Comparison of ENCODE assay signal across 8 cellular contexts in the genomic region with DNA sequence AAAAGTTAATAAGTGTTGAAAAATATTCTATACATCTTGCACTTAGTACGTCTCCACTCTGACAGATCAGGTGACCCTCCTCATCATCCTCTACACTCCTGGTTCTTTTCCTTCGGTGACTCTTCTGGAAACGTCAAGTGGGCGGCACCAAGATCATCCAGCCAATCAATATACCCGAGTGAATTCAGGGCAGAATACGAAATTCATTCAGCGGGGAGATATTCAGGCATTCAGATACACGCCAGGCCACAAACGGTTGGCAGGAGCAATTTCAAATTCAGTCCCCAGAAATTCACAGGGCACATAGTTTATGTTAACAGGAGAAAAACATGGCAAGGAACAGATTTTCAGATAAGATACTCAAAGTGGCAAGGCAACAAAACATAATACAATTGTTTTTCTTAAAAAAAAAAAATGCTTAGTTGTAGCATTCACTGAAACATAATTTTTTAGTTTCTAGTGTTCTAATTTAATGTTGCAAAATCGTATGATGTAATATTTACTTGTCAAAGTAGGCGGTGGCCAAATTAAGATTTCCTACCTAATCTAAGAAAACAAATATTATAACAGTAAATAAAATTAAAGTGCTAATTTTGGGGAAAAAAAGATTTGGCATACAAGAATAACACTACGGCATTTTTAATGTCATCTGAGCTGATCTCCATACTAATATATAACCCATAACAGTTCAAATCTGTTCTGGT. TPM values are rescaled to one million over a fixed set of nuclear protein-coding genes. Genes with fewer than 3 reads are reported as not detected.
DNase-seq lines count a peak whose midpoint lies in the region; ATAC-seq and TF ChIP-seq lines count a peak whose summit lies in the region.

No MANE protein-coding gene starts in this region.

- H3K9me3 ChIP-seq in DOHH2 (ENCODE audit: control insufficient read depth, insufficient read depth, low read length) (no peaks in the 10 kb centered on the region), gastroesophageal sphincter (no peaks in the 10 kb centered on the region)

- TF ChIP-seq POLR2A in gastroesophageal sphincter (IDR thresholded peaks at IDR 0.05): no peak

- ATAC-seq in gastroesophageal sphincter: no peak
- ATAC-seq in GM19395 (IDR thresholded peaks at IDR 0.05; ENCODE audit: unreplicated experiment): no peak

- H3K4me1 ChIP-seq in DOHH2 (ENCODE audit: control insufficient read depth, low read length) (peaks cover 21% of the 10 kb centered on the region), gastroesophageal sphincter (peaks cover 14 to 64% (median 20%) of the 10 kb centered on the region in 3 donors)

- H3K4me3 ChIP-seq in DOHH2 (ENCODE audit: low read length): no peak overlapping the region
- peak overlapping the region; percentile 60 to 94 for H3K4me3 ChIP-seq in gastroesophageal sphincter

- 7 to 8% methylated on average over 9 to 12 of the region's 12 CpGs for WGBS in gastroesophageal sphincter (ENCODE audit: low coverage in 1 of 2), 2 donors

- peak; percentile 50 to 58 for DNase-seq in activated T-cell treated with anti-CD3 and anti-CD28 coated beads, Interleukin-2, amount 50 U/mL, for 48 hours
- DNase-seq in renal cortical epithelial cell (ENCODE audit: low read depth) (peak; percentile 19), NCI-H2196 treated with DMSO at 0.1 percent for 48 hours (lab: John Stamatoyannopoulos, UW; ENCODE audit: unreplicated experiment) (no peak), HCEC 1CT (no peak), NCI-H510A treated with DMSO at 0.1 percent for 48 hours (lab: John Stamatoyannopoulos, UW) (no peak)

- peaks cover 85% of the 10 kb centered on the region for H3K79me2 ChIP-seq in DOHH2 (ENCODE audit: control insufficient read depth, low read length)

- H3K27ac ChIP-seq in DOHH2 (ENCODE audit: low read depth, low read length): no peak overlapping the region
- peak overlapping the region in 3 of 4 donors; percentile 47 to 100 (median 99) for H3K27ac ChIP-seq in gastroesophageal sphincter

- TF ChIP-seq EP300 in gastroesophageal sphincter (IDR thresholded peaks at IDR 0.05): no peak

- H3K36me3 ChIP-seq in DOHH2 (ENCODE audit: control insufficient read depth, low read length) (peaks cover 90% of the 10 kb centered on the region), gastroesophageal sphincter (peaks cover 25 to 51% of the 10 kb centered on the region in 2 donors)

- TF ChIP-seq CTCF in DOHH2 (IDR thresholded peaks at IDR 0.05; ENCODE audit: low read depth, low read length, poor library complexity, severe bottlenecking) (no peak), gastroesophageal sphincter (IDR thresholded peaks at IDR 0.05) (no peak)

- H3K27me3 ChIP-seq in DOHH2 (ENCODE audit: control insufficient read depth, low read length) (no peaks in the 10 kb centered on the region), gastroesophageal sphincter (no peaks in the 10 kb centered on the region)

- H3K4me2 ChIP-seq in DOHH2 (ENCODE audit: low read length): 0 out of 2 replicates have a peak overlapping the region, but pooled peaks have one; percentile 87

- H4K20me1 ChIP-seq in DOHH2 (ENCODE audit: control insufficient read depth, insufficient read depth, low read depth, low read length): peaks cover 33% of the 10 kb centered on the region

- H3F3A ChIP-seq in DOHH2 (ENCODE audit: control insufficient read depth, insufficient read depth): peaks cover 32% of the 10 kb centered on the region

- H3K9me2 ChIP-seq in DOHH2 (replicated peaks; ENCODE audit: control insufficient read depth, low read length): no peaks in the 10 kb centered on the region

RNA-seq across cellular contexts. Expression of gene CLK1, which starts 4.2 kb away (rescaled TPM):
- 100 to 1,000 TPM in 3 of 4 donors, 10 to 100 TPM in 1; 79.5 to 243 (median 143) TPM for total RNA-seq in gastroesophageal sphincter
- total RNA-seq in renal cortical epithelial cell: 32.1 and 84.2 TPM in 2 replicates

RNA-seq across cellular contexts. Expression of gene PPIL3, which starts 28.6 kb away (rescaled TPM):
- total RNA-seq in gastroesophageal sphincter (100 to 1,000 TPM in 1 of 4 donors, 10 to 100 TPM in 3; 17.1 to 118 (median 39.1) TPM), renal cortical epithelial cell (38.8 and 40.1 TPM in 2 replicates)

RNA-seq across cellular contexts. Expression of gene NIF3L1, which starts 28.9 kb away (rescaled TPM):
- total RNA-seq in gastroesophageal sphincter (10 to 100 TPM; 13.9 to 21.3 (median 15.0) TPM), renal cortical epithelial cell (21.7 and 37.3 TPM in 2 replicates)

RNA-seq across cellular contexts. Expression of gene BZW1, which starts 48.5 kb away (rescaled TPM):
- total RNA-seq in gastroesophageal sphincter (100 to 1,000 TPM; 253 to 372 (median 274) TPM), renal cortical epithelial cell (398 and 823 TPM in 2 replicates)

Comparison
In these comparisons a context has a peak if more than half of its experiments do, and no peak if none do; other contexts are left out.
1. DNase-seq: peak in activated T-cell treated with anti-CD3 and anti-CD28 coated beads, Interleukin-2, amount 50 U/mL, for 48 hours (2 of 2) and renal cortical epithelial cell (single experiment); none in NCI-H2196 treated with DMSO at 0.1 percent for 48 hours (single experiment), HCEC 1CT (single experiment) and NCI-H510A treated with DMSO at 0.1 percent for 48 hours (single experiment).